ENCODE assay signal across 1 cellular context in the genomic region with DNA sequence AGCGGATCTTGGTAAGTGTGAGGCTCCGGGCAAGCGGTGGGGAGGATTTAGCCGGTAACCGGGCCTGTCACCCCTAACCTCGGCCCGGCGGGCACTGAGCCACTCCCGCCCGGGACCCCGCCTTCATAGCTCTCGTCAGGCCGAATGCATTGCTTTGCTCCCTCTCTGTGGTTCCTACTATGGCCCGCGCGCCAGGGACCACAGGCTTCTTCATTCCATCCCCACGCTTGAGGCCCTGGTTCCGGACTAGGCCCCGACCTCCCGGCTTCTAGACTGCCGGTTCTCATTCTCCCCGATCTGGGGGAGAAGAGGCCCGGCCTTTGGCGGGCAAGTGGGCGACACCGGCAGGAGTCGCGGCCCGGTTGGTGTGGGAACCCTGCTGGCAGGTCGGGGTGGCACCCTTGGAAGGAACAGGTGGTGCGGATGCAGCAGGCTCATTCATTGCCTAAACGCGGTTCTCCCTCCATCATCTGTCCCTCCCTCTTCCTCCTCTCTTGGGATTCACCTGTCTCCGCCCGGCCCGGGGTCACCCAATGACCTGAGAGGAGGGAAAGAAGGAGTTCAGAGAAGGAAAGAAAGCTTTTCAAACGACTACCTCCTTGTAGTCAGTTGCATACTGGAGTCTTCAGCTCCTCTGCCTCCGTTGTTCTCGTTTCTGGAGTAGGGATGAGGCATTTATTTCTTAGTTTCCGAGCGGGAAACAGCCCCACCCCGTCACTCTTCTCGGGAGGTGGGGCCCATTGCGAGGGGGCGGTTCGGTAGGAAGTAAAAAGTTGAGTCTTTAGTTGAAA.
TF ChIP-seq lines count a peak whose summit lies in the region.

NDUFC1 (minus strand) TSS at position 657 of the 791 bp plus-strand sequence. CDS start 6,679 bp downstream, outside the sequence.

TF ChIP-seq in HepG2, 621 proteins besides CTCF, POLR2A, EP300 and RAD21 (continued from another document):
- TF ChIP-seq ZNF687 (CRISPR knock-in tag; IDR thresholded peaks at IDR 0.05), result peak; percentile 52
- TF ChIP-seq HOXA7 (CRISPR knock-in tag; IDR thresholded peaks at IDR 0.05), result no peak
- TF ChIP-seq XRCC5 (optimal IDR thresholded peaks at IDR 0.05; ENCODE audit: low read length), result peak; percentile 71
- no peak for TF ChIP-seq HNF4G (IDR thresholded peaks at IDR 0.05; ENCODE audit: borderline replicate concordance, low read depth, low read length)
- 0 out of 2 replicates have a peak, but pooled peaks have one; percentile 2 for TF ChIP-seq HNF4G (CRISPR knock-in tag; IDR thresholded peaks at IDR 0.05; ENCODE audit: borderline replicate concordance, low read depth)
- TF ChIP-seq ZNF703 (CRISPR knock-in tag; IDR thresholded peaks at IDR 0.05; ENCODE audit: borderline replicate concordance), result 0 out of 2 replicates have a peak, but pooled peaks have one; percentile 70
- TF ChIP-seq ZFY (CRISPR knock-in tag; IDR thresholded peaks at IDR 0.05), result peak; percentile 73
- no peak for TF ChIP-seq ZMYM4 (CRISPR knock-in tag; IDR thresholded peaks at IDR 0.05)
- TF ChIP-seq ZNF234 (CRISPR knock-in tag; conservative IDR thresholded peaks at IDR 0.05), result 0 out of 2 replicates have a peak, but pooled peaks have one; percentile 41
- TF ChIP-seq, protein P1, sequence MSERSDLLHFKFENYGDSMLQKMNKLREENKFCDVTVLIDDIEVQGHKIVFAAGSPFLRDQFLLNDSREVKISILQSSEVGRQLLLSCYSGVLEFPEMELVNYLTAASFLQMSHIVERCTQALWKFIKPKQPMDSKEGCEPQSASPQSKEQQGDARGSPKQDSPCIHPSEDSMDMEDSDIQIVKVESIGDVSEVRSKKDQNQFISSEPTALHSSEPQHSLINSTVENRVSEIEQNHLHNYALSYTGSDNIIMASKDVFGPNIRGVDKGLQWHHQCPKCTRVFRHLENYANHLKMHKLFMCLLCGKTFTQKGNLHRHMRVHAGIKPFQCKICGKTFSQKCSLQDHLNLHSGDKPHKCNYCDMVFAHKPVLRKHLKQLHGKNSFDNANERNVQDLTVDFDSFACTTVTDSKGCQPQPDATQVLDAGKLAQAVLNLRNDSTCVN (CRISPR knock-in tag; IDR thresholded peaks at IDR 0.05; ENCODE audit: borderline replicate concordance), result peak; percentile 32; the same call in 1 of the 2 replicates
- no peak; the same call in 1 of the 2 replicates for TF ChIP-seq NKX3-1 (CRISPR knock-in tag; IDR thresholded peaks at IDR 0.05)
- peak; percentile 24; the same call in 1 of the 2 replicates for TF ChIP-seq TGIF2 (CRISPR knock-in tag; IDR thresholded peaks at IDR 0.05)
- peak; percentile 49; the same call in 1 of the 2 replicates for TF ChIP-seq PHF8 (CRISPR knock-in tag; IDR thresholded peaks at IDR 0.05)
- TF ChIP-seq, protein P2, sequence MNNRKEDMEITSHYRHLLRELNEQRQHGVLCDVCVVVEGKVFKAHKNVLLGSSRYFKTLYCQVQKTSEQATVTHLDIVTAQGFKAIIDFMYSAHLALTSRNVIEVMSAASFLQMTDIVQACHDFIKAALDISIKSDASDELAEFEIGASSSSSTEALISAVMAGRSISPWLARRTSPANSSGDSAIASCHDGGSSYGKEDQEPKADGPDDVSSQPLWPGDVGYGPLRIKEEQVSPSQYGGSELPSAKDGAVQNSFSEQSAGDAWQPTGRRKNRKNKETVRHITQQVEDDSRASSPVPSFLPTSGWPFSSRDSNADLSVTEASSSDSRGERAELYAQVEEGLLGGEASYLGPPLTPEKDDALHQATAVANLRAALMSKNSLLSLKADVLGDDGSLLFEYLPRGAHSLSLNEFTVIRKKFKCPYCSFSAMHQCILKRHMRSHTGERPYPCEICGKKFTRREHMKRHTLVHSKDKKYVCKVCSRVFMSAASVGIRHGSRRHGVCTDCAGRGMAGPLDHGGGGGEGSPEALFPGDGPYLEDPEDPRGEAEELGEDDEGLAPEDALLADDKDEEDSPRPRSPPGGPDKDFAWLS (CRISPR knock-in tag; IDR thresholded peaks at IDR 0.05; ENCODE audit: borderline replicate concordance), result no peak
- TF ChIP-seq ZNF451 (CRISPR knock-in tag; IDR thresholded peaks at IDR 0.05), result no peak
- TF ChIP-seq CERS6 (CRISPR knock-in tag; IDR thresholded peaks at IDR 0.05), result 0 out of 2 replicates have a peak, but pooled peaks have one; percentile 6
- peak; percentile 83; the same call in 1 of the 2 replicates for TF ChIP-seq GLI4 (CRISPR knock-in tag; IDR thresholded peaks at IDR 0.05; ENCODE audit: borderline replicate concordance)
- TF ChIP-seq ZNF296 (CRISPR knock-in tag; conservative IDR thresholded peaks at IDR 0.05), result peak; percentile 55; the same call in 1 of the 2 replicates
- TF ChIP-seq ZNF558 (CRISPR knock-in tag; IDR thresholded peaks at IDR 0.05; ENCODE audit: borderline replicate concordance), result peak; percentile 70; the same call in 1 of the 2 replicates
- TF ChIP-seq NR2F6 (IDR thresholded peaks at IDR 0.05), result peak; percentile 15
- peak; percentile 8; the same call in 1 of the 2 replicates for TF ChIP-seq NR2F6 (CRISPR knock-in tag; IDR thresholded peaks at IDR 0.05)
- TF ChIP-seq AGO2 (optimal IDR thresholded peaks at IDR 0.05; ENCODE audit: low read depth, low read length), result peak; percentile 61
- TF ChIP-seq SRSF1 (optimal IDR thresholded peaks at IDR 0.05; ENCODE audit: low read depth, low read length), result peak; percentile 3
- TF ChIP-seq PAWR (CRISPR knock-in tag; IDR thresholded peaks at IDR 0.05; ENCODE audit: borderline replicate concordance), result 0 out of 2 replicates have a peak, but pooled peaks have one; percentile 37
- 0 out of 2 replicates have a peak, but pooled peaks have one; percentile 5 for TF ChIP-seq DMAP1 (CRISPR knock-in tag; IDR thresholded peaks at IDR 0.05)
- peak; percentile 44 for TF ChIP-seq ZEB1 (IDR thresholded peaks at IDR 0.05; ENCODE audit: insufficient replicate concordance, low read depth)
- no peak for TF ChIP-seq ZNF331 (CRISPR knock-in tag; IDR thresholded peaks at IDR 0.05)
- 0 out of 2 replicates have a peak, but pooled peaks have one; percentile 55 for TF ChIP-seq ZNF879 (CRISPR knock-in tag; IDR thresholded peaks at IDR 0.05)
- no peak for TF ChIP-seq CBX2 (IDR thresholded peaks at IDR 0.05; ENCODE audit: low read depth, low read length)
- TF ChIP-seq CBX2 (CRISPR knock-in tag; IDR thresholded peaks at IDR 0.05; ENCODE audit: low read depth), result 0 out of 2 replicates have a peak, but pooled peaks have one; percentile 55
- TF ChIP-seq PATZ1 (CRISPR knock-in tag; IDR thresholded peaks at IDR 0.05), result peak; percentile 54; the same call in 1 of the 2 replicates
